22 cellular contexts compared by ENCODE assay signal in genomic region chr17:20270336-20270735, GRCh38.
DNase-seq lines count a peak whose midpoint lies in the region; ATAC-seq and TF ChIP-seq lines count a peak whose summit lies in the region.
"Had no signal": no experiment of that assay in that cellular context is flagged by ENCODE, and none has a peak within 500 bp of the region (broad histone marks: within the 10 kb centered on the region; RNA-seq: fewer than 3 reads in every experiment).

No MANE protein-coding gene starts in this region.

- H3K4me1 ChIP-seq in CD8-positive, alpha-beta T cell (ENCODE audit: insufficient read depth, low read length): peaks cover 96% of the 10 kb centered on the region
- peaks cover 7 to 61% of the 10 kb centered on the region in 2 donors for H3K4me1 ChIP-seq in thoracic aorta (ENCODE audit: control insufficient read depth in 1 of 2, low read depth in 2 of 2)
- H3K4me1 ChIP-seq: HAP-1 had no signal

- no peak for ATAC-seq in activated naive CD8-positive, alpha-beta T cell treated with anti-CD3 and anti-CD28 coated beads, Interleukin-2, amount 50 U/mL, for 24 hours
- no peak for ATAC-seq in CD8-positive, alpha-beta T cell
- ATAC-seq in WTC11 (no peak), thoracic aorta (ENCODE audit: insufficient number of reproducible peaks, low FRiP score, low read depth) (no peak), GM18907 (IDR thresholded peaks at IDR 0.05; ENCODE audit: unreplicated experiment) (no peak)
- ATAC-seq: GM23338 had no signal

- H3K27ac Mint-ChIP-seq in activated naive CD8-positive, alpha-beta T cell: peak overlapping the region; percentile 82
- H3K27ac Mint-ChIP-seq in activated naive CD8-positive, alpha-beta T cell treated with anti-CD3 and anti-CD28 coated beads, Interleukin-2, amount 50 U/mL, for 24 hours: no peak overlapping the region
- H3K27ac Mint-ChIP-seq in CD8-positive, alpha-beta T cell: peak overlapping the region; percentile 78
- no peak overlapping the region for H3K27ac Mint-ChIP-seq in WTC11
- H3K27ac Mint-ChIP-seq: B cell had no signal

- H3K36me3 ChIP-seq in CD8-positive, alpha-beta T cell (ENCODE audit: insufficient read depth, low read length): no peaks in the 10 kb centered on the region
- H3K36me3 ChIP-seq in thoracic aorta: no peaks in the 10 kb centered on the region
- H3K36me3 ChIP-seq: HAP-1 had no signal

- no peaks in the 10 kb centered on the region for H3K27me3 ChIP-seq in CD8-positive, alpha-beta T cell (ENCODE audit: insufficient read depth, low read length)
- no peaks in the 10 kb centered on the region for H3K27me3 ChIP-seq in thoracic aorta (replicated peaks; ENCODE audit: insufficient read depth)
- H3K27me3 ChIP-seq: SJSA1 had no signal

- no peak for TF ChIP-seq CTCF in CD8-positive, alpha-beta T cell (IDR thresholded peaks at IDR 0.05)
- no peak for TF ChIP-seq CTCF in WTC11 (IDR thresholded peaks at IDR 0.05)
- TF ChIP-seq CTCF in thoracic aorta (IDR thresholded peaks at IDR 0.05): no peak

- H3K36me3 Mint-ChIP-seq in activated naive CD8-positive, alpha-beta T cell: no peaks in the 10 kb centered on the region
- no peaks in the 10 kb centered on the region for H3K36me3 Mint-ChIP-seq in activated naive CD8-positive, alpha-beta T cell treated with anti-CD3 and anti-CD28 coated beads, Interleukin-2, amount 50 U/mL, for 24 hours (ENCODE audit: low read depth)
- H3K36me3 Mint-ChIP-seq in CD8-positive, alpha-beta T cell: no peaks in the 10 kb centered on the region
- H3K36me3 Mint-ChIP-seq in WTC11: peaks cover 15% of the 10 kb centered on the region

- no peak overlapping the region for H3K27ac ChIP-seq in CD8-positive, alpha-beta T cell (ENCODE audit: low read depth, low read length)
- H3K27ac ChIP-seq in thoracic aorta: peak overlapping the region; percentile 90 to 91
- H3K27ac ChIP-seq: C4-2B, KMS-11, SJSA1 had no signal

- DNase-seq in activated naive CD8-positive, alpha-beta T cell treated with anti-CD3 and anti-CD28 coated beads, Interleukin-2, amount 50 U/mL, for 24 hours: no peak
- DNase-seq in CD8-positive, alpha-beta T cell: no peak
- no peak for DNase-seq in WTC11 (ENCODE audit: low spot score)
- no peak for DNase-seq in thoracic aorta (ENCODE audit: low spot score)
- no peak for DNase-seq in G401 (ENCODE audit: low spot score)
- no peak for DNase-seq in DMS53 (lab: John Stamatoyannopoulos, UW)
- DNase-seq: NCI-H1048, NCI-H1694, NCI-H2029 treated with DMSO at 0.1 percent for 48 hours, NCI-H446 treated with DMSO at 0.1 percent for 48 hours, NCI-H526 treated with DMSO at 0.1 percent for 48 hours, Right ventricle myocardium superior, RPMI8226 had no signal

- H3K4me3 ChIP-seq in CD8-positive, alpha-beta T cell (ENCODE audit: low read depth, low read length): no peak overlapping the region
- no peak overlapping the region for H3K4me3 ChIP-seq in thoracic aorta
- H3K4me3 ChIP-seq: GM23338, HAP-1, SJSA1 had no signal

- no peak overlapping the region for H3K4me3 Mint-ChIP-seq in activated naive CD8-positive, alpha-beta T cell
- H3K4me3 Mint-ChIP-seq in activated naive CD8-positive, alpha-beta T cell treated with anti-CD3 and anti-CD28 coated beads, Interleukin-2, amount 50 U/mL, for 24 hours: no peak overlapping the region
- H3K4me3 Mint-ChIP-seq in CD8-positive, alpha-beta T cell: no peak overlapping the region
- no peak overlapping the region for H3K4me3 Mint-ChIP-seq in WTC11
- H3K4me3 Mint-ChIP-seq: B cell, GM23338, IgD-negative memory B cell had no signal

- CTCF ChIA-PET in CD8-positive, alpha-beta T cell (lab: Charles Lee): interaction anchor here (1.7 kb wide), 1 partner anchor 43 kb away, joined by 7 read pairs; no protein-coding TSS in a partner anchor
- CTCF ChIA-PET in WTC11 (lab: Charles Lee): interaction anchor here (1.1 to 1.6 kb wide), 2 partner anchors 43 to 51 kb away, joined by 3 to 5 read pairs; no protein-coding TSS in a partner anchor

- no peaks in the 10 kb centered on the region for H3K9me3 ChIP-seq in CD8-positive, alpha-beta T cell (ENCODE audit: low read length)
- no peaks in the 10 kb centered on the region for H3K9me3 ChIP-seq in thoracic aorta
- H3K9me3 ChIP-seq: HAP-1, SJSA1 had no signal

- no peaks in the 10 kb centered on the region for H3K27me3 Mint-ChIP-seq in activated naive CD8-positive, alpha-beta T cell
- no peaks in the 10 kb centered on the region for H3K27me3 Mint-ChIP-seq in activated naive CD8-positive, alpha-beta T cell treated with anti-CD3 and anti-CD28 coated beads, Interleukin-2, amount 50 U/mL, for 24 hours
- H3K27me3 Mint-ChIP-seq in CD8-positive, alpha-beta T cell (ENCODE audit: low read depth): no peaks in the 10 kb centered on the region
- H3K27me3 Mint-ChIP-seq in WTC11 (ENCODE audit: low read depth): no peaks in the 10 kb centered on the region
- H3K27me3 Mint-ChIP-seq: B cell, IgD-negative memory B cell had no signal

- POLR2A ChIA-PET in CD8-positive, alpha-beta T cell (lab: Charles Lee): no interaction called here
- POLR2A ChIA-PET in WTC11 (lab: Charles Lee): no interaction called here

- H3K4me1 Mint-ChIP-seq in activated naive CD8-positive, alpha-beta T cell (ENCODE audit: low read depth): peaks cover 94% of the 10 kb centered on the region
- H3K4me1 Mint-ChIP-seq in activated naive CD8-positive, alpha-beta T cell treated with anti-CD3 and anti-CD28 coated beads, Interleukin-2, amount 50 U/mL, for 24 hours: peaks cover 76% of the 10 kb centered on the region
- peaks cover 83% of the 10 kb centered on the region for H3K4me1 Mint-ChIP-seq in CD8-positive, alpha-beta T cell (ENCODE audit: low read depth)
- peaks cover 15% of the 10 kb centered on the region for H3K4me1 Mint-ChIP-seq in WTC11

- intact Hi-C loops in CD8-positive, alpha-beta T cell (cut with DNase I, micrococcal nuclease): loop anchor here in 1 of 2 experiments (2.0 kb wide), 1 partner anchor 44 kb away; no protein-coding TSS in a partner anchor

- H3K9me3 Mint-ChIP-seq in activated naive CD8-positive, alpha-beta T cell (ENCODE audit: low read depth): no peaks in the 10 kb centered on the region
- no peaks in the 10 kb centered on the region for H3K9me3 Mint-ChIP-seq in activated naive CD8-positive, alpha-beta T cell treated with anti-CD3 and anti-CD28 coated beads, Interleukin-2, amount 50 U/mL, for 24 hours
- H3K9me3 Mint-ChIP-seq in CD8-positive, alpha-beta T cell: no peaks in the 10 kb centered on the region
- H3K9me3 Mint-ChIP-seq in WTC11: no peaks in the 10 kb centered on the region
- H3K9me3 Mint-ChIP-seq: GM23338, IgD-negative memory B cell had no signal

- in situ Hi-C loops in G401 (cut with HindIII; ENCODE audit: low sequenced_read_pairs): no loop called here

TF ChIP-seq in WTC11, 78 proteins besides CTCF, POLR2A, EP300 and RAD21:
- peak; percentile 17; the same call in 1 of the 2 replicates for TF ChIP-seq ZNF121 (CRISPR knock-in tag; IDR thresholded peaks at IDR 0.05)
- no peak for TF ChIP-seq FOXJ3 (CRISPR knock-in tag; IDR thresholded peaks at IDR 0.05; ENCODE audit: borderline replicate concordance)
- TF ChIP-seq ELF4 (CRISPR knock-in tag; IDR thresholded peaks at IDR 0.05; ENCODE audit: low read depth): no peak

Comparison
In these comparisons a context has a peak if more than half of its experiments do, and no peak if none do; other contexts are left out.
1. H3K27ac Mint-ChIP-seq: peak in activated naive CD8-positive, alpha-beta T cell (single experiment) and CD8-positive, alpha-beta T cell (single experiment); none in activated naive CD8-positive, alpha-beta T cell treated with anti-CD3 and anti-CD28 coated beads, Interleukin-2, amount 50 U/mL, for 24 hours (single experiment) and WTC11 (single experiment).